1 cellular context compared by ENCODE assay signal in the genomic region with DNA sequence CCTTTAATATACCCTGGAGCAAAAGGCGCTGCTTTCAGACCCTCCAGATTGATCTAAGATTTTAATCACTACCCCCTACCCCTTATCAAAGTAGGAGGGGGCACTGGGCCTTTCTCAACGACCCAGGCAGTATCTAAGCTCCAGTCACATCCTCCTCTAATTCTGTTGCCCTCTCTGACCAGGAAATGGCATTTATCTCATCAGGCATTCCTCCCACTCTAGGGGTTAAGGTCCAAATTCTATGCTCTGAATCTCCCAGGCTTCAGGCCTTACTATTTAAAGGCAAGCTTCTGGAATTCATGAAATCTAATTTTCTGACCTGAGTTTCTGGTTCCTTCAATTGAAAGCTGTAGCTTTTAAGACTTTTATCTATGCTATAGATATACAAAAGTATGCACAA.
TF ChIP-seq lines count a peak whose summit lies in the region.

No MANE protein-coding gene starts in this region.

TF ChIP-seq in HepG2, 621 proteins besides CTCF, POLR2A, EP300 and RAD21 (continued from another document):
- TF ChIP-seq, protein P1, sequence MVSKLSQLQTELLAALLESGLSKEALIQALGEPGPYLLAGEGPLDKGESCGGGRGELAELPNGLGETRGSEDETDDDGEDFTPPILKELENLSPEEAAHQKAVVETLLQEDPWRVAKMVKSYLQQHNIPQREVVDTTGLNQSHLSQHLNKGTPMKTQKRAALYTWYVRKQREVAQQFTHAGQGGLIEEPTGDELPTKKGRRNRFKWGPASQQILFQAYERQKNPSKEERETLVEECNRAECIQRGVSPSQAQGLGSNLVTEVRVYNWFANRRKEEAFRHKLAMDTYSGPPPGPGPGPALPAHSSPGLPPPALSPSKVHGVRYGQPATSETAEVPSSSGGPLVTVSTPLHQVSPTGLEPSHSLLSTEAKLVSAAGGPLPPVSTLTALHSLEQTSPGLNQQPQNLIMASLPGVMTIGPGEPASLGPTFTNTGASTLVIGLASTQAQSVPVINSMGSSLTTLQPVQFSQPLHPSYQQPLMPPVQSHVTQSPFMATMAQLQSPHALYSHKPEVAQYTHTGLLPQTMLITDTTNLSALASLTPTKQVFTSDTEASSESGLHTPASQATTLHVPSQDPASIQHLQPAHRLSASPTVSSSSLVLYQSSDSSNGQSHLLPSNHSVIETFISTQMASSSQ (IDR thresholded peaks at IDR 0.05; ENCODE audit: low read depth), result no peak
- TF ChIP-seq, protein P1 (CRISPR knock-in tag; IDR thresholded peaks at IDR 0.05; ENCODE audit: borderline replicate concordance), result no peak
